ENCODE assay signal across 8 cellular contexts in genomic region chr6:151389640-151390275, GRCh38. TPM values are rescaled to one million over a fixed set of nuclear protein-coding genes. Genes with fewer than 3 reads are reported as not detected.
DNase-seq lines count a peak whose midpoint lies in the region; ATAC-seq and TF ChIP-seq lines count a peak whose summit lies in the region.

No MANE protein-coding gene starts in this region.

- H3K56ac ChIP-seq in H9 (ENCODE audit: insufficient read length, low read depth, low read length): no peak overlapping the region

- no peak overlapping the region for H3K4ac ChIP-seq in H9 (ENCODE audit: low read depth, low read length)

- H3K4me2 ChIP-seq in H9 (ENCODE audit: insufficient read depth, insufficient read length, low read length): peak overlapping the region; percentile 67

- H4K20me1 ChIP-seq in H9 (ENCODE audit: control insufficient read depth, insufficient read depth, insufficient read length): no peaks in the 10 kb centered on the region

- H2BK5ac ChIP-seq in H9 (ENCODE audit: insufficient read length, low read length): no peak overlapping the region

- peaks cover 30% of the 10 kb centered on the region for H3K79me2 ChIP-seq in H9 (ENCODE audit: insufficient read depth, low read length)

- H2BK12ac ChIP-seq in H9 (ENCODE audit: insufficient read length, low read depth, low read length): no peak overlapping the region

- H3K14ac ChIP-seq in H9 (ENCODE audit: insufficient read depth, low read length): peak overlapping the region; percentile 90

- no peak overlapping the region for H2BK120ac ChIP-seq in H9 (ENCODE audit: low read depth, low read length, poor library complexity, severe bottlenecking)

- H4K5ac ChIP-seq in H9 (ENCODE audit: insufficient read length, low read depth, low read length): no peak overlapping the region

- H2BK15ac ChIP-seq in H9 (ENCODE audit: low read depth, low read length): no peak overlapping the region

- WGBS in H9 (ENCODE audit: extremely low coverage, insufficient read length, low lambda C conversion rate): no CpG with 5 or more reads among the region's 54 CpGs

- H3K4me1 ChIP-seq in H9 (ENCODE audit: insufficient read depth, low read length): peaks cover 2% of the 10 kb centered on the region

- no peak overlapping the region for H2BK20ac ChIP-seq in H9 (ENCODE audit: low read depth, low read length, poor library complexity, severe bottlenecking)

- no peaks in the 10 kb centered on the region for H3K27me3 ChIP-seq in H9 (ENCODE audit: insufficient read depth, low read length)

- H3K9me3 ChIP-seq in H9 (ENCODE audit: control insufficient read depth, low read depth, low read length): no peaks in the 10 kb centered on the region

- H3K4me3 Mint-ChIP-seq in H9: peak overlapping the region; percentile 82 to 91

- TF ChIP-seq CTCF in H9 (conservative IDR thresholded peaks at IDR 0.05): no peak

- H3K79me1 ChIP-seq in H9 (ENCODE audit: insufficient read depth, low read depth, low read length, poor library complexity, severe bottlenecking): peaks cover 3% of the 10 kb centered on the region

- peak overlapping the region; percentile 94 to 98 (median 96) for H3K27ac Mint-ChIP-seq in H9

- peaks cover 8% of the 10 kb centered on the region for H3K23me2 ChIP-seq in H9 (ENCODE audit: insufficient read length, low read depth, low read length, poor library complexity, severe bottlenecking)

- H3K23ac ChIP-seq in H9 (ENCODE audit: insufficient read length, low read depth, low read length): no peak overlapping the region

- no peaks in the 10 kb centered on the region for H3K27me3 Mint-ChIP-seq in H9 (ENCODE audit: low read depth)

- H3K9ac ChIP-seq in H9 (ENCODE audit: extremely low read depth, insufficient read length, low read length): peak overlapping the region; percentile 93

- no peak overlapping the region for H4K91ac ChIP-seq in H9 (ENCODE audit: insufficient read length, low read depth, low read length)

- peak overlapping the region; percentile 30 for H3K18ac ChIP-seq in H9 (ENCODE audit: insufficient read length, low read depth, low read length)

- H3K27ac ChIP-seq in H9 (ENCODE audit: insufficient read length, low read depth, low read length): peak overlapping the region; percentile 27

- H3T11ph ChIP-seq in H9 (ENCODE audit: low read length): no peak overlapping the region

- no peak overlapping the region for H2AFZ ChIP-seq in H9 (ENCODE audit: low read length)

- peaks cover 8 to 20% (median 9%) of the 10 kb centered on the region in 3 experiments; a peak in 6 of 7 replicates for H3K36me3 Mint-ChIP-seq in H9 (ENCODE audit: insufficient read depth in 1 of 3, low read depth in 3 of 3)

- no peak overlapping the region for H4K8ac ChIP-seq in H9 (replicated peaks; ENCODE audit: insufficient read length, low read depth, low read length)

- H3K9me3 Mint-ChIP-seq in H9: no peaks in the 10 kb centered on the region

- H2AK5ac ChIP-seq in H9 (ENCODE audit: insufficient read length, low read length): no peak overlapping the region

- peaks cover 28 to 37% of the 10 kb centered on the region in 2 experiments for H3K4me1 Mint-ChIP-seq in H9

- peak; percentile 20 for DNase-seq in activated T-cell treated with anti-CD3 and anti-CD28 coated beads for 4 hours
- no peak for DNase-seq in activated T-cell treated with anti-CD3 and anti-CD28 coated beads, Interleukin-2, amount 50 U/mL, for 1 hour
- DNase-seq in H9: peak; percentile 45
- peak; percentile 69 for DNase-seq in LHCN-M2 (ENCODE audit: low read depth)
- DNase-seq in dedifferentiated amniotic fluid mesenchymal stem cell (ENCODE audit: extremely low spot score): peak; percentile 61
- peak; percentile 88 for DNase-seq in left kidney (ENCODE audit: low read depth, low spot score)
- no peak for DNase-seq in stimulated activated naive CD8-positive, alpha-beta T cell treated with anti-CD3 and anti-CD28 coated beads, Interleukin-15, Interleukin-2, amounts not matched to agents 100 U/mL and 50 U/mL, for 24 hours

- peak; percentile 71; the same call in 2 of the 3 replicates for ATAC-seq in SK-N-SH treated with all-trans-retinoic acid at 6 μM for 48 hours
- peak; percentile 80 for ATAC-seq in stimulated activated naive CD8-positive, alpha-beta T cell treated with anti-CD3 and anti-CD28 coated beads, Interleukin-15, Interleukin-2, amounts not matched to agents 100 U/mL and 50 U/mL, for 24 hours

TF ChIP-seq in SK-N-SH treated with all-trans-retinoic acid at 6 μM for 48 hours, 23 proteins besides CTCF, POLR2A, EP300 and RAD21:
- 0 out of 2 replicates have a peak, but pooled peaks have one; percentile 8 for TF ChIP-seq GLIS3 (CRISPR knock-in tag; IDR thresholded peaks at IDR 0.05)
- TF ChIP-seq ISL1 (CRISPR knock-in tag; IDR thresholded peaks at IDR 0.05): no peak
- 0 out of 2 replicates have a peak, but pooled peaks have one; percentile 37 for TF ChIP-seq ZFP3 (CRISPR knock-in tag; IDR thresholded peaks at IDR 0.05)
- no peak for TF ChIP-seq CSRNP3 (CRISPR knock-in tag; IDR thresholded peaks at IDR 0.05)
- no peak for TF ChIP-seq SNAI2 (CRISPR knock-in tag; IDR thresholded peaks at IDR 0.05)

RNA-seq across cellular contexts. Expression of gene ZBTB2, which starts 1.6 kb away (rescaled TPM):
- total RNA-seq in H9 (2021) (30.5 and 31.4 TPM in 2 replicates), LHCN-M2 (2014; rRNA removed) (12.5 and 14.1 TPM in 2 replicates)
- polyA plus RNA-seq in LHCN-M2 (2012): 6.1 TPM

Comparison
In these comparisons a context has a peak if more than half of its experiments do, and no peak if none do; other contexts are left out.
1. DNase-seq: peak in activated T-cell treated with anti-CD3 and anti-CD28 coated beads for 4 hours (single experiment), H9 (single experiment), LHCN-M2 (single experiment), dedifferentiated amniotic fluid mesenchymal stem cell (single experiment) and left kidney (single experiment); none in activated T-cell treated with anti-CD3 and anti-CD28 coated beads, Interleukin-2, amount 50 U/mL, for 1 hour (single experiment) and stimulated activated naive CD8-positive, alpha-beta T cell treated with anti-CD3 and anti-CD28 coated beads, Interleukin-15, Interleukin-2, amounts not matched to agents 100 U/mL and 50 U/mL, for 24 hours (single experiment).